In genomic region chr4:82363896-82364487, GRCh38 we compare ENCODE assay signal across 15 cellular contexts. TPM values are rescaled to one million over a fixed set of nuclear protein-coding genes. Genes with fewer than 3 reads are reported as not detected.
A peak's percentile ranks its signal among the peaks of the same experiment; 100 is the strongest.
DNase-seq lines count a peak whose midpoint lies in the region; ATAC-seq and TF ChIP-seq lines count a peak whose summit lies in the region.
"Had no signal": no experiment of that assay in that cellular context is flagged by ENCODE, and none has a peak within 500 bp of the region (broad histone marks: within the 10 kb centered on the region; RNA-seq: fewer than 3 reads in every experiment).

No MANE protein-coding gene starts in this region.

- in situ Hi-C loops in G401 (cut with HindIII; ENCODE audit: low sequenced_read_pairs) = no loop called here

- ATAC-seq in activated naive CD8-positive, alpha-beta T cell treated with anti-CD3 and anti-CD28 coated beads, Interleukin-2, amount 10 ng/mL, durations not matched to agents 7 days and 5 days (ENCODE audit: low read depth) = no peak
- ATAC-seq in natural killer cell treated with Interleukin-12 subunit alpha and Interleukin-12 subunit beta and Interleukin-15 and Interleukin-18, amount 100 ng/mL, for 72 hours = no peak
- ATAC-seq in omental fat pad (ENCODE audit: low FRiP score) = no peak
- ATAC-seq: psoas muscle had no signal

- no peak overlapping the region for H3K4me3 ChIP-seq in CD4-positive, alpha-beta memory T cell (ENCODE audit: low read length in 2 of 2)
- no peak overlapping the region for H3K4me3 ChIP-seq in HEK293 (ENCODE audit: low read depth, low read length)
- H3K4me3 ChIP-seq: psoas muscle, tibial artery had no signal

- no peak overlapping the region for H3K27ac ChIP-seq in CD4-positive, alpha-beta memory T cell (ENCODE audit: low read depth, low read length)
- H3K27ac ChIP-seq in HEK293 (ENCODE audit: extremely low read depth, low read depth, low read length) = no peak overlapping the region
- H3K27ac ChIP-seq: psoas muscle, tibial artery had no signal

- H3K4me1 Mint-ChIP-seq in CD4-positive, alpha-beta memory T cell = peaks cover 64 to 95% (median 76%) of the 10 kb centered on the region in 4 donors
- peaks cover 64% of the 10 kb centered on the region for H3K4me1 Mint-ChIP-seq in activated naive CD8-positive, alpha-beta T cell treated with anti-CD3 and anti-CD28 coated beads, Interleukin-2, amount 10 ng/mL, durations not matched to agents 7 days and 5 days
- peaks cover 61 to 78% of the 10 kb centered on the region in 2 donors for H3K4me1 Mint-ChIP-seq in natural killer cell treated with Interleukin-12 subunit alpha and Interleukin-12 subunit beta and Interleukin-15 and Interleukin-18, amount 100 ng/mL, for 72 hours (ENCODE audit: low read depth in 2 of 2)

- peaks cover 98% of the 10 kb centered on the region for H3K4me1 ChIP-seq in CD4-positive, alpha-beta memory T cell (ENCODE audit: insufficient read depth, low read length)
- H3K4me1 ChIP-seq in HEK293 (ENCODE audit: control insufficient read depth, insufficient read depth, low read length) = 0 out of 2 replicates have a peak, but pooled peaks cover under 1% of the 10 kb centered on the region

- H3K27ac Mint-ChIP-seq in CD4-positive, alpha-beta memory T cell = peak overlapping the region; percentile 42 to 85 (median 74)
- no peak overlapping the region for H3K27ac Mint-ChIP-seq in activated naive CD8-positive, alpha-beta T cell treated with anti-CD3 and anti-CD28 coated beads, Interleukin-2, amount 10 ng/mL, durations not matched to agents 7 days and 5 days
- no peak overlapping the region for H3K27ac Mint-ChIP-seq in natural killer cell treated with Interleukin-12 subunit alpha and Interleukin-12 subunit beta and Interleukin-15 and Interleukin-18, amount 100 ng/mL, for 72 hours

- POLR2A ChIA-PET in CD4-positive, alpha-beta memory T cell (lab: Charles Lee; ENCODE audit: partially characterized antibody) = interaction anchor here (1.3 kb wide), 1 partner anchor 65 kb away, joined by 3 read pairs; no protein-coding TSS in a partner anchor
- POLR2A ChIA-PET in HEK293 (lab: Yijun Ruan, JAX) = interaction anchor here (1.5 kb wide), 1 partner anchor 65 kb away, joined by 6 read pairs; no protein-coding TSS in a partner anchor
- POLR2A ChIA-PET in activated naive CD8-positive, alpha-beta T cell treated with anti-CD3 and anti-CD28 coated beads, Interleukin-2, amount 10 ng/mL, durations not matched to agents 7 days and 5 days (lab: Charles Lee) = no interaction called here

- peaks cover 18 to 64% of the 10 kb centered on the region in 2 donors for H3K36me3 Mint-ChIP-seq in CD4-positive, alpha-beta memory T cell
- H3K36me3 Mint-ChIP-seq in activated naive CD8-positive, alpha-beta T cell treated with anti-CD3 and anti-CD28 coated beads, Interleukin-2, amount 10 ng/mL, durations not matched to agents 7 days and 5 days = peaks cover 32% of the 10 kb centered on the region
- peaks cover 17% of the 10 kb centered on the region for H3K36me3 Mint-ChIP-seq in natural killer cell treated with Interleukin-12 subunit alpha and Interleukin-12 subunit beta and Interleukin-15 and Interleukin-18, amount 100 ng/mL, for 72 hours

- no peaks in the 10 kb centered on the region for H3K9me3 ChIP-seq in CD4-positive, alpha-beta memory T cell (ENCODE audit: control insufficient read depth in 1 of 2, low read length in 2 of 2)
- H3K9me3 ChIP-seq in HEK293 (ENCODE audit: control insufficient read depth, insufficient read depth, low read depth, low read length) = no peaks in the 10 kb centered on the region
- H3K9me3 ChIP-seq: psoas muscle, tibial artery had no signal

- H3K27me3 Mint-ChIP-seq in CD4-positive, alpha-beta memory T cell = no peaks in the 10 kb centered on the region
- H3K27me3 Mint-ChIP-seq in activated naive CD8-positive, alpha-beta T cell treated with anti-CD3 and anti-CD28 coated beads, Interleukin-2, amount 10 ng/mL, durations not matched to agents 7 days and 5 days = no peaks in the 10 kb centered on the region
- no peaks in the 10 kb centered on the region for H3K27me3 Mint-ChIP-seq in natural killer cell treated with Interleukin-12 subunit alpha and Interleukin-12 subunit beta and Interleukin-15 and Interleukin-18, amount 100 ng/mL, for 72 hours

- H3K27me3 ChIP-seq in CD4-positive, alpha-beta memory T cell (ENCODE audit: insufficient read depth, low read length) = no peaks in the 10 kb centered on the region
- H3K27me3 ChIP-seq: tibial artery had no signal

- intact Hi-C loops in CD4-positive, alpha-beta memory T cell (cut with micrococcal nuclease) = loop anchor here (5.0 kb wide), 2 partner anchors 242 to 522 kb away; no protein-coding TSS in a partner anchor

- no peaks in the 10 kb centered on the region for H3K9me3 Mint-ChIP-seq in CD4-positive, alpha-beta memory T cell
- no peaks in the 10 kb centered on the region for H3K9me3 Mint-ChIP-seq in activated naive CD8-positive, alpha-beta T cell treated with anti-CD3 and anti-CD28 coated beads, Interleukin-2, amount 10 ng/mL, durations not matched to agents 7 days and 5 days
- H3K9me3 Mint-ChIP-seq in natural killer cell treated with Interleukin-12 subunit alpha and Interleukin-12 subunit beta and Interleukin-15 and Interleukin-18, amount 100 ng/mL, for 72 hours = no peaks in the 10 kb centered on the region

- H3K36me3 ChIP-seq in CD4-positive, alpha-beta memory T cell (ENCODE audit: insufficient read depth, low read length) = no peaks in the 10 kb centered on the region
- H3K36me3 ChIP-seq in HEK293 (ENCODE audit: control insufficient read depth in 2 of 2, insufficient read depth in 1 of 2, low read length in 2 of 2) = peaks cover 3 to 48% of the 10 kb centered on the region in 2 experiments; a peak in 2 of 3 replicates

- peak overlapping the region in 5 of 8 donors; percentile 49 to 79 (median 67) for H3K4me3 Mint-ChIP-seq in CD4-positive, alpha-beta memory T cell
- H3K4me3 Mint-ChIP-seq in activated naive CD8-positive, alpha-beta T cell treated with anti-CD3 and anti-CD28 coated beads, Interleukin-2, amount 10 ng/mL, durations not matched to agents 7 days and 5 days = peak overlapping the region; percentile 18
- peak overlapping the region; percentile 41 for H3K4me3 Mint-ChIP-seq in natural killer cell treated with Interleukin-12 subunit alpha and Interleukin-12 subunit beta and Interleukin-15 and Interleukin-18, amount 100 ng/mL, for 72 hours

- DNase-seq in CD4-positive, alpha-beta memory T cell = no peak
- no peak for DNase-seq in activated naive CD8-positive, alpha-beta T cell treated with anti-CD3 and anti-CD28 coated beads, Interleukin-2, amount 10 ng/mL, durations not matched to agents 7 days and 5 days
- no peak for DNase-seq in natural killer cell treated with Interleukin-12 subunit alpha and Interleukin-12 subunit beta and Interleukin-15 and Interleukin-18, amount 100 ng/mL, for 72 hours (ENCODE audit: low spot score)
- no peak for DNase-seq in G401 (ENCODE audit: low spot score)
- no peak for DNase-seq in omental fat pad (ENCODE audit: low spot score)
- no peak for DNase-seq in NCI-H526 (lab: John Stamatoyannopoulos, UW)
- DNase-seq: activated CD8-positive, alpha-beta memory T cell treated with anti-CD3 and anti-CD28 coated beads for 24 hours; COR-L47; erythroblast; head of caudate nucleus; NK-92 treated with Interleukin-12 subunit alpha and Interleukin-12 subunit beta, amount 100 ng/mL, for 24 hours; psoas muscle; SIG-M5; tibial artery had no signal

- no peak for TF ChIP-seq CTCF in HEK293 (tag by site-specific recombination; IDR thresholded peaks at IDR 0.05)
- TF ChIP-seq CTCF in omental fat pad (IDR thresholded peaks at IDR 0.05) = no peak

- CTCF ChIA-PET in CD4-positive, alpha-beta memory T cell (lab: Charles Lee; ENCODE audit: partially characterized antibody) = no interaction called here
- CTCF ChIA-PET in HEK293 (lab: Yijun Ruan, JAX) = no interaction called here

TF ChIP-seq in HEK293, 187 proteins besides CTCF, POLR2A, EP300 and RAD21:
- TF ChIP-seq ZNF155 (tag by site-specific recombination; IDR thresholded peaks at IDR 0.05) (no peak), ZNF600 (tag by site-specific recombination; IDR thresholded peaks at IDR 0.05) (0 out of 2 replicates have a peak, but pooled peaks have one; percentile 41)
TF ChIP-seq in HEK293: peak in this region for 1.

RNA-seq across cellular contexts. Expression of gene HNRNPD, which starts 9.8 kb away (rescaled TPM):
- total RNA-seq in CD4-positive, alpha-beta memory T cell = 100 to 1,000 TPM; 234 to 247 TPM
- 100 to 1,000 TPM; 158 to 268 TPM for polyA plus RNA-seq in CD4-positive, alpha-beta memory T cell
- total RNA-seq in activated naive CD8-positive, alpha-beta T cell treated with anti-CD3 and anti-CD28 coated beads, Interleukin-2, amount 10 ng/mL, durations not matched to agents 7 days and 5 days = 100 to 1,000 TPM; 356 to 360 TPM
- 100 to 1,000 TPM; 280 to 290 TPM for total RNA-seq in natural killer cell treated with Interleukin-12 subunit alpha and Interleukin-12 subunit beta and Interleukin-15 and Interleukin-18, amount 100 ng/mL, for 72 hours
- 63.4 and 86.4 TPM in 2 replicates for total RNA-seq in G401 (2014; rRNA removed; shearing (Covaris generic))
- 100 to 1,000 TPM in 1 of 4 donors, 10 to 100 TPM in 3; 69.2 to 108 (median 86.1) TPM for total RNA-seq in omental fat pad

Comparison
In these comparisons a context has a peak if more than half of its experiments do, and no peak if none do; other contexts are left out.
1. H3K27ac Mint-ChIP-seq: peak in CD4-positive, alpha-beta memory T cell (7 of 7); none in activated naive CD8-positive, alpha-beta T cell treated with anti-CD3 and anti-CD28 coated beads, Interleukin-2, amount 10 ng/mL, durations not matched to agents 7 days and 5 days (single experiment) and natural killer cell treated with Interleukin-12 subunit alpha and Interleukin-12 subunit beta and Interleukin-15 and Interleukin-18, amount 100 ng/mL, for 72 hours (0 of 2).
2. Peak in every context shown above with its lines, with median percentiles within 50 percentile points of each other: H3K4me3 Mint-ChIP-seq.